ENCODE assay signal across 22 cellular contexts in the genomic region with DNA sequence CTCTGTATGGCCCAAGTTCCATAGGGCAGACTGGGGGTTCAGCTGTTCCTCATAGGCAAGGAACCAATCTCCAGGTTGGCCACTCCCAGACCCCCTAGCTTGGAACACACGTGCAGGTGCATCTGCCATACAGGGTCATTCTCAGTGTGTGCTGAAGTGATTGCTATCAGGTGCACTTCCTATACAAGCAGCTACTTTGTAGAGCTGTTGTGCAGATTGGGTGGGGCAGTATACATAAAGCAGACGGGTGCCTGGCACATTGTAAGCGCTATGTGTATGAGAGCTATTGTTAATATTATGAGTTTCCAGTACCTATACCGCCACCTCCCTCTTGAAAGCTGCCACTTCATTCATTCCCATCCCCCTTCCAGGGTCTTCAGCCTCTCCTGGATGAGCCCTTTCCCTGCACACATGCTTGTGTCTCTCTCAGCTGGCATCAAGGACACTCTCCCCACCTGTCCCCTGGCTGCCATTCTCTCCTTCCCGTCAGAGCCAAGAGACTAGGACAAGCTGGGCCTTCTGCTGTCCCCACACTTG. TPM values are rescaled to one million over a fixed set of nuclear protein-coding genes. Genes with fewer than 3 reads are reported as not detected.
A peak's percentile ranks its signal among the peaks of the same experiment; 100 is the strongest.
DNase-seq lines count a peak whose midpoint lies in the region; ATAC-seq and TF ChIP-seq lines count a peak whose summit lies in the region.
"Had no signal": no experiment of that assay in that cellular context is flagged by ENCODE, and none has a peak within 500 bp of the region (broad histone marks: within the 10 kb centered on the region; RNA-seq: fewer than 3 reads in every experiment).

No MANE protein-coding gene starts in this region.

- ATAC-seq in T-helper 17 cell, result peak; percentile 73
- no peak for ATAC-seq in right lobe of liver
- ATAC-seq: activated naive CD4-positive, alpha-beta T cell treated with anti-CD3 and anti-CD28 coated beads, Interleukin-2, amount 50 U/mL, for 72 hours; GM23338; lower lobe of right lung; naive thymus-derived CD8-positive, alpha-beta T cell had no signal

- no peak overlapping the region for H3K27ac ChIP-seq in right lobe of liver
- H3K27ac ChIP-seq: esophagus muscularis mucosa, lower lobe of right lung, vagina had no signal

- H3K27me3 ChIP-seq in right lobe of liver, result no peaks in the 10 kb centered on the region
- H3K27me3 ChIP-seq: vagina had no signal

- H3K36me3 ChIP-seq in right lobe of liver, result no peaks in the 10 kb centered on the region
- H3K36me3 ChIP-seq: esophagus muscularis mucosa, lower lobe of right lung, vagina had no signal

- TF ChIP-seq POLR2A in right lobe of liver (IDR thresholded peaks at IDR 0.05), result no peak

- DNase-seq in NCI-H1436 (lab: John Stamatoyannopoulos, UW) (peak; percentile 17), NCI-H1436 treated with DMSO at 0.1 percent for 48 hours (lab: John Stamatoyannopoulos, UW) (no peak), NCI-H146 treated with DMSO at 0.1 percent for 48 hours (lab: John Stamatoyannopoulos, UW; ENCODE audit: unreplicated experiment) (peak; percentile 19), T-helper 17 cell (no peak), right lobe of liver (no peak), SIG-M5 (lab: John Stamatoyannopoulos, UW) (no peak), NCI-H2227 treated with DMSO at 0.1 percent for 48 hours (lab: John Stamatoyannopoulos, UW) (no peak)
- DNase-seq: activated CD4-positive, alpha-beta T cell treated with anti-CD3 and anti-CD28 coated beads for 4 hours; glutamatergic neuron; immature natural killer cell; KG1; lower lobe of right lung; naive thymus-derived CD8-positive, alpha-beta T cell; NCI-H1694; SHP77; T1000 had no signal

- H3K4me3 Mint-ChIP-seq in T-helper 17 cell, result peak overlapping the region; percentile 75
- no peak overlapping the region for H3K4me3 Mint-ChIP-seq in nephron
- H3K4me3 Mint-ChIP-seq: CD14-positive monocyte; GM23338; naive thymus-derived CD8-positive, alpha-beta T cell had no signal

- intact Hi-C loops in right lobe of liver (cut with DNase I), result loop anchor here in 1 of 2 donors (10.0 kb wide), 1 partner anchor 46 kb away; no protein-coding TSS in a partner anchor

- H3K36me3 Mint-ChIP-seq in T-helper 17 cell (ENCODE audit: low read depth), result no peaks in the 10 kb centered on the region
- no peaks in the 10 kb centered on the region for H3K36me3 Mint-ChIP-seq in nephron (ENCODE audit: low read depth)
- H3K36me3 Mint-ChIP-seq: activated naive CD4-positive, alpha-beta T cell treated with anti-CD3 and anti-CD28 coated beads, Interleukin-2, amount 50 U/mL, for 72 hours; CD14-positive monocyte; immature natural killer cell; naive thymus-derived CD8-positive, alpha-beta T cell had no signal

- H3K27ac Mint-ChIP-seq in T-helper 17 cell (peak overlapping the region; percentile 87), nephron (peak overlapping the region; percentile 53 to 99 (median 97))
- H3K27ac Mint-ChIP-seq: GM23338 had no signal

- peaks cover 0 to 40% (median 13%) of the 10 kb centered on the region in 4 donors for H3K4me1 ChIP-seq in right lobe of liver

- no peak overlapping the region for H3K4me3 ChIP-seq in right lobe of liver
- H3K4me3 ChIP-seq: esophagus muscularis mucosa, GM23338, lower lobe of right lung, vagina had no signal

- no peaks in the 10 kb centered on the region for H3K9me3 Mint-ChIP-seq in nephron
- H3K9me3 Mint-ChIP-seq: activated naive CD4-positive, alpha-beta T cell treated with anti-CD3 and anti-CD28 coated beads, Interleukin-2, amount 50 U/mL, for 72 hours; CD14-positive monocyte; immature natural killer cell; naive thymus-derived CD8-positive, alpha-beta T cell had no signal

- no peak for TF ChIP-seq CTCF in nephron (IDR thresholded peaks at IDR 0.05; ENCODE audit: unreplicated experiment in 3 of 3)
- TF ChIP-seq CTCF in right lobe of liver (IDR thresholded peaks at IDR 0.05), result no peak

- H3K4me1 Mint-ChIP-seq in T-helper 17 cell, result peaks cover 25% of the 10 kb centered on the region
- H3K4me1 Mint-ChIP-seq in nephron, result peaks cover 59% of the 10 kb centered on the region
- H3K4me1 Mint-ChIP-seq: immature natural killer cell had no signal

- H3K27me3 Mint-ChIP-seq in T-helper 17 cell (no peaks in the 10 kb centered on the region), nephron (ENCODE audit: low read depth) (no peaks in the 10 kb centered on the region)

- WGBS in right lobe of liver (ENCODE audit: insufficient coverage, low coverage, low lambda C conversion rate, missing lambda C conversion rate), result 85% methylated on average over 3 of the region's 5 CpGs

- H3K9me3 ChIP-seq in T-helper 17 cell (ENCODE audit: control insufficient read depth, low read length, poor library complexity, severe bottlenecking) (no peaks in the 10 kb centered on the region), right lobe of liver (no peaks in the 10 kb centered on the region)
- H3K9me3 ChIP-seq: esophagus muscularis mucosa, lower lobe of right lung, vagina had no signal

RNA-seq across cellular contexts. Expression of gene IRF2BPL, which starts 17.2 kb away (rescaled TPM):
- total RNA-seq in T-helper 17 cell (10 to 100 TPM; 41.9 to 51.7 TPM), right lobe of liver (10 to 100 TPM; 11.7 to 18.1 (median 13.7) TPM)

Comparison
In these comparisons a context has a peak if more than half of its experiments do, and no peak if none do; other contexts are left out.
1. DNase-seq: peak in NCI-H1436 (single experiment) and NCI-H146 treated with DMSO at 0.1 percent for 48 hours (single experiment); none in NCI-H1436 treated with DMSO at 0.1 percent for 48 hours (single experiment), T-helper 17 cell (0 of 3), right lobe of liver (0 of 3), SIG-M5 (single experiment) and NCI-H2227 treated with DMSO at 0.1 percent for 48 hours (single experiment).